Comparison of ENCODE assay signal across 15 cellular contexts in genomic region chr1:156357977-156358376, GRCh38.
"Had no signal": no experiment of that assay in that cellular context is flagged by ENCODE, and none has a peak within 500 bp of the region (broad histone marks: within the 10 kb centered on the region; RNA-seq: fewer than 3 reads in every experiment).

No MANE protein-coding gene starts in this region.

- H3K4me1 ChIP-seq: pancreas, parathyroid adenoma, prostate gland, psoas muscle, right atrium auricular region had no signal

- H3K9me3 ChIP-seq: neutrophil, ovary, pancreas, prostate gland, psoas muscle, right atrium auricular region, right lobe of liver, sigmoid colon, spleen had no signal

- ATAC-seq: natural killer cell; natural killer cell treated with Interleukin-12 subunit alpha and Interleukin-12 subunit beta and Interleukin-15 and Interleukin-18, amount 100 ng/mL, for 72 hours; pancreas; psoas muscle had no signal

- H3K36me3 ChIP-seq: neural progenitor cell, neutrophil, ovary, pancreas, prostate gland, right atrium auricular region, right lobe of liver, sigmoid colon, spleen had no signal

- H3K27ac ChIP-seq: neural progenitor cell, neutrophil, ovary, pancreas, parathyroid adenoma, prostate gland, psoas muscle, right atrium auricular region, right lobe of liver, sigmoid colon, skin epidermis, spleen had no signal

- H3K4me3 ChIP-seq: neural progenitor cell, ovary, pancreas, prostate gland, psoas muscle, right atrium auricular region, right lobe of liver, sigmoid colon, skin epidermis, smooth muscle cell, spleen had no signal
